1 cellular context compared by ENCODE assay signal in genomic region chr2:7363906-7364305, GRCh38.
TF ChIP-seq lines count a peak whose summit lies in the region.

No MANE protein-coding gene starts in this region.

TF ChIP-seq in H1, 55 proteins besides CTCF, POLR2A, EP300 and RAD21 (continued from another document):
- TF ChIP-seq ASH2L (IDR thresholded peaks at IDR 0.05; ENCODE audit: low read length) (no peak), CTBP2 (IDR thresholded peaks at IDR 0.05; ENCODE audit: borderline replicate concordance, insufficient read depth, insufficient read length, low read length) (no peak), CBX5 (IDR thresholded peaks at IDR 0.05; ENCODE audit: low read depth, low read length) (no peak), POLR2AphosphoS5 (IDR thresholded peaks at IDR 0.05; ENCODE audit: low read depth, low read length) (no peak), POU5F1 (IDR thresholded peaks at IDR 0.05; ENCODE audit: low read depth, low read length) (no peak)
- TF ChIP-seq, protein P1, sequence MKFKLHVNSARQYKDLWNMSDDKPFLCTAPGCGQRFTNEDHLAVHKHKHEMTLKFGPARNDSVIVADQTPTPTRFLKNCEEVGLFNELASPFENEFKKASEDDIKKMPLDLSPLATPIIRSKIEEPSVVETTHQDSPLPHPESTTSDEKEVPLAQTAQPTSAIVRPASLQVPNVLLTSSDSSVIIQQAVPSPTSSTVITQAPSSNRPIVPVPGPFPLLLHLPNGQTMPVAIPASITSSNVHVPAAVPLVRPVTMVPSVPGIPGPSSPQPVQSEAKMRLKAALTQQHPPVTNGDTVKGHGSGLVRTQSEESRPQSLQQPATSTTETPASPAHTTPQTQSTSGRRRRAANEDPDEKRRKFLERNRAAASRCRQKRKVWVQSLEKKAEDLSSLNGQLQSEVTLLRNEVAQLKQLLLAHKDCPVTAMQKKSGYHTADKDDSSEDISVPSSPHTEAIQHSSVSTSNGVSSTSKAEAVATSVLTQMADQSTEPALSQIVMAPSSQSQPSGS (IDR thresholded peaks at IDR 0.05; ENCODE audit: low read length), result no peak
TF ChIP-seq in H1: peak in this region for 0.
